In genomic region chr5:28430565-28431178, GRCh38 we compare ENCODE assay signal across 24 cellular contexts.
DNase-seq lines count a peak whose midpoint lies in the region; ATAC-seq and TF ChIP-seq lines count a peak whose summit lies in the region.
"Had no signal": no experiment of that assay in that cellular context is flagged by ENCODE, and none has a peak within 500 bp of the region (broad histone marks: within the 10 kb centered on the region; RNA-seq: fewer than 3 reads in every experiment).

No MANE protein-coding gene starts in this region.

- TF ChIP-seq CTCF in left lung (IDR thresholded peaks at IDR 0.05), result no peak

- ATAC-seq in left lung, result peak; percentile 79
- ATAC-seq in HG03442 (IDR thresholded peaks at IDR 0.05; ENCODE audit: unreplicated experiment), result no peak
- ATAC-seq in GM21529 (IDR thresholded peaks at IDR 0.05; ENCODE audit: unreplicated experiment), result no peak
- ATAC-seq: A549, HepG2, T-cell had no signal

- peaks cover 0 to 14% of the 10 kb centered on the region in 2 donors for H3K9me3 ChIP-seq in left lung

- DNase-seq in HuH-7.5 (ENCODE audit: low spot score) (peak; percentile 29), amniotic epithelial cell (ENCODE audit: low read depth) (peak; percentile 17), glomerular visceral epithelial cell (ENCODE audit: extremely low spot score) (peak; percentile 31), left lung (no peak), cerebellar nuclear complex (lab: John Stamatoyannopoulos, UW) (no peak), AML-193 (lab: John Stamatoyannopoulos, UW) (no peak)
- DNase-seq: Calu3; CD8-positive, alpha-beta memory T cell; HCEC 1CT; KBM-7; MV-4-11; NCI-H1105; NCI-H1436 treated with DMSO at 0.1 percent for 48 hours; NCI-H1930; NCI-H2107; NCI-H524; SHP77; T-cell had no signal

- intact Hi-C loops in left lung (cut with DNase I), result no loop called here

- H3K4me1 ChIP-seq in left lung, result no peaks in the 10 kb centered on the region
- H3K4me1 ChIP-seq: A549 had no signal

- no peak overlapping the region for H3K27ac ChIP-seq in left lung
- H3K27ac ChIP-seq: A549, C4-2B, RWPE1 had no signal

- H3K4me3 ChIP-seq in left lung, result no peak overlapping the region
- H3K4me3 ChIP-seq: A549 had no signal

- H3K36me3 ChIP-seq in left lung, result no peaks in the 10 kb centered on the region

- no peaks in the 10 kb centered on the region for H3K27me3 ChIP-seq in left lung

Comparison
In these comparisons a context has a peak if more than half of its experiments do, and no peak if none do; other contexts are left out.
1. DNase-seq: peak in HuH-7.5 (single experiment), amniotic epithelial cell (single experiment) and glomerular visceral epithelial cell (single experiment); none in left lung (0 of 2), cerebellar nuclear complex (0 of 2) and AML-193 (0 of 2).